Comparison of ENCODE assay signal across 8 cellular contexts in genomic region chr18:48777026-48777736, GRCh38.
A peak's percentile ranks its signal among the peaks of the same experiment; 100 is the strongest.
DNase-seq lines count a peak whose midpoint lies in the region; ATAC-seq, FAIRE-seq and TF ChIP-seq lines count a peak whose summit lies in the region.

No MANE protein-coding gene starts in this region.

- POLR2A ChIA-PET in endothelial cell of umbilical vein (lab: Charles Lee): no interaction called here

- H3K4me3 ChIP-seq in GM06990 (replicated peaks; ENCODE audit: low read depth, low read length) (no peak overlapping the region), endothelial cell of umbilical vein (replicated peaks in 1 of 3; ENCODE audit: insufficient read depth in 1 of 3, low read depth in 1 of 3, low read length in 3 of 3) (no peak overlapping the region), stomach (no peak overlapping the region)

- H3K4me1 ChIP-seq in endothelial cell of umbilical vein (ENCODE audit: control insufficient read depth, extremely low read depth, insufficient read depth, low read length): peaks cover 22% of the 10 kb centered on the region
- H3K4me1 ChIP-seq in stomach: peaks cover 23 to 56% (median 44%) of the 10 kb centered on the region in 4 donors

- TF ChIP-seq CTCF in GM06990 (IDR thresholded peaks at IDR 0.05; ENCODE audit: insufficient read depth, low read length, poor library complexity, severe bottlenecking) (peak; percentile 95), endothelial cell of umbilical vein (IDR thresholded peaks at IDR 0.05; ENCODE audit: extremely low read depth in 1 of 2, insufficient read depth in 1 of 2, low read depth in 1 of 2, low read length in 2 of 2) (peak; percentile 93 to 95), stomach (IDR thresholded peaks at IDR 0.05) (peak in 5 of 7 experiments; percentile 53 to 88 (median 82))

- H3K36me3 Mint-ChIP-seq in natural killer cell treated with Interleukin-12 subunit alpha and Interleukin-12 subunit beta and Interleukin-15 and Interleukin-18, amount 100 ng/mL, for 72 hours: no peaks in the 10 kb centered on the region

- H3K4me2 ChIP-seq in endothelial cell of umbilical vein (ENCODE audit: insufficient read depth, low read length): no peak overlapping the region

- intact Hi-C loops in endothelial cell of umbilical vein (cut with micrococcal nuclease): loop anchor here (1.0 to 5.0 kb wide), 7 partner anchors 64 to 670 kb away; no protein-coding TSS in a partner anchor
- intact Hi-C loops in stomach (cut with DNase I; ENCODE audit: low total_unique reads): loop anchor here (10.0 kb wide), 1 partner anchor 268 kb away; no protein-coding TSS in a partner anchor

- H3K27ac ChIP-seq in endothelial cell of umbilical vein (ENCODE audit: insufficient read depth, low read depth, low read length): no peak overlapping the region
- H3K27ac ChIP-seq in stomach: peak overlapping the region in 4 of 5 donors; percentile 26 to 45 (median 33)

- BruUV-seq in endothelial cell of umbilical vein (replicated peaks; lab: Mats Ljungman, UMichigan): no TSS peak

- TF ChIP-seq POLR2A in endothelial cell of umbilical vein (IDR thresholded peaks at IDR 0.05; ENCODE audit: low read depth, low read length): no peak
- TF ChIP-seq POLR2A in stomach (IDR thresholded peaks at IDR 0.05): no peak

- FAIRE-seq in endothelial cell of umbilical vein (lab: Jason Lieb, UNC): peak; percentile 43

- peaks cover 4% of the 10 kb centered on the region for H3K9me3 Mint-ChIP-seq in natural killer cell treated with Interleukin-12 subunit alpha and Interleukin-12 subunit beta and Interleukin-15 and Interleukin-18, amount 100 ng/mL, for 72 hours

- no peak overlapping the region for H2AFZ ChIP-seq in endothelial cell of umbilical vein (ENCODE audit: low read depth, low read length)

- H3K9me3 ChIP-seq in endothelial cell of umbilical vein (replicated peaks; ENCODE audit: control insufficient read depth, insufficient read depth, low read length) (no peaks in the 10 kb centered on the region), stomach (no peaks in the 10 kb centered on the region)

- no peaks in the 10 kb centered on the region for H3K79me2 ChIP-seq in endothelial cell of umbilical vein (ENCODE audit: control insufficient read depth, insufficient read depth, low read length)

- no peaks in the 10 kb centered on the region for H3K9me1 ChIP-seq in endothelial cell of umbilical vein (replicated peaks; ENCODE audit: control insufficient read depth, extremely low read depth, insufficient read depth, low read length)

- dilution Hi-C loops in endothelial cell of umbilical vein (cut with MboI; ENCODE audit: extremely low pct_ligation_motif_present, low sequenced_read_pairs): no loop called here

- WGBS in stomach, 5 donors: 37 to 59% (median 44%) methylated on average over 4 to 13 of the region's 13 CpGs

- H3K36me3 ChIP-seq in GM06990 (ENCODE audit: control insufficient read depth, insufficient read depth, low read length) (no peaks in the 10 kb centered on the region), endothelial cell of umbilical vein (ENCODE audit: control insufficient read depth in 2 of 2, extremely low read depth in 1 of 2, insufficient read depth in 2 of 2, low read length in 2 of 2) (no peaks in the 10 kb centered on the region), stomach (peaks cover 0 to 13% (median 3%) of the 10 kb centered on the region in 4 donors)

- H3K27me3 ChIP-seq in GM06990 (replicated peaks; ENCODE audit: control insufficient read depth, insufficient read depth, low read length) (no peaks in the 10 kb centered on the region), endothelial cell of umbilical vein (ENCODE audit: control insufficient read depth in 2 of 2, insufficient read depth in 2 of 2, low read length in 2 of 2) (no peaks in the 10 kb centered on the region), stomach (no peaks in the 10 kb centered on the region)

- DNase-seq in GM06990 (ENCODE audit: extremely low read depth, insufficient read length) (peak; percentile 75), NCI-H1105 (lab: John Stamatoyannopoulos, UW) (peak; percentile 12), endothelial cell of umbilical vein (ENCODE audit: low read depth, low spot score) (peak; percentile 46), stomach (peak; percentile 71), DMS114 treated with DMSO at 0.1 percent for 48 hours (lab: John Stamatoyannopoulos, UW; ENCODE audit: unreplicated experiment) (no peak)
- peak; percentile 16 to 42 for DNase-seq in activated CD8-positive, alpha-beta memory T cell treated with anti-CD3 and anti-CD28 coated beads for 4 hours (ENCODE audit: low read depth in 2 of 2)
- DNase-seq in natural killer cell treated with Interleukin-12 subunit alpha and Interleukin-12 subunit beta and Interleukin-15 and Interleukin-18, amount 100 ng/mL, for 72 hours (ENCODE audit: low spot score): peak; percentile 82

- peaks cover 0 to 16% of the 10 kb centered on the region in 2 donors for H3K4me1 Mint-ChIP-seq in natural killer cell treated with Interleukin-12 subunit alpha and Interleukin-12 subunit beta and Interleukin-15 and Interleukin-18, amount 100 ng/mL, for 72 hours (ENCODE audit: low read depth in 2 of 2)

- peak overlapping the region in 1 of 2 donors; percentile 73 for H3K27ac Mint-ChIP-seq in natural killer cell treated with Interleukin-12 subunit alpha and Interleukin-12 subunit beta and Interleukin-15 and Interleukin-18, amount 100 ng/mL, for 72 hours

- no peaks in the 10 kb centered on the region for H3K27me3 Mint-ChIP-seq in natural killer cell treated with Interleukin-12 subunit alpha and Interleukin-12 subunit beta and Interleukin-15 and Interleukin-18, amount 100 ng/mL, for 72 hours

- H3K4me3 Mint-ChIP-seq in natural killer cell treated with Interleukin-12 subunit alpha and Interleukin-12 subunit beta and Interleukin-15 and Interleukin-18, amount 100 ng/mL, for 72 hours: peak overlapping the region; percentile 27

- H3K9ac ChIP-seq in endothelial cell of umbilical vein (replicated peaks; ENCODE audit: extremely low read depth, insufficient read depth, low read length): no peak overlapping the region

- peak; percentile 67 for ATAC-seq in GM21717 (IDR thresholded peaks at IDR 0.05; ENCODE audit: unreplicated experiment)
- ATAC-seq in natural killer cell treated with Interleukin-12 subunit alpha and Interleukin-12 subunit beta and Interleukin-15 and Interleukin-18, amount 100 ng/mL, for 72 hours: peak; percentile 82 to 90

- no peaks in the 10 kb centered on the region for H4K20me1 ChIP-seq in endothelial cell of umbilical vein (replicated peaks; ENCODE audit: control insufficient read depth, extremely low read depth, insufficient read depth, low read length)

- no peak for TF ChIP-seq EP300 in stomach (IDR thresholded peaks at IDR 0.05)

- CTCF ChIA-PET in endothelial cell of umbilical vein (lab: Charles Lee): interaction anchor here (0.6 to 3.8 kb wide), 47 partner anchors 9 to 700 kb away, joined by 3 to 32 read pairs (median 4); partner anchors contain the start of gene SMAD7

TF ChIP-seq in endothelial cell of umbilical vein, 7 proteins besides CTCF, POLR2A, EP300 and RAD21:
- no peak for TF ChIP-seq GATA2 (IDR thresholded peaks at IDR 0.05; ENCODE audit: insufficient read depth, insufficient read length, low read depth, low read length)
- TF ChIP-seq MAX (IDR thresholded peaks at IDR 0.05; ENCODE audit: insufficient read depth, insufficient read length): no peak
- TF ChIP-seq FOS (IDR thresholded peaks at IDR 0.05; ENCODE audit: borderline replicate concordance, insufficient read depth, low read length): no peak
- no peak for TF ChIP-seq MYC (IDR thresholded peaks at IDR 0.05; ENCODE audit: low read depth, low read length)
TF ChIP-seq in endothelial cell of umbilical vein: peak in this region for 0.
